8 cellular contexts compared by ENCODE assay signal in genomic region chr16:29816694-29817441, GRCh38. TPM values are rescaled to one million over a fixed set of nuclear protein-coding genes. Genes with fewer than 3 reads are reported as not detected.
A peak's percentile ranks its signal among the peaks of the same experiment; 100 is the strongest.
DNase-seq lines count a peak whose midpoint lies in the region; ATAC-seq and TF ChIP-seq lines count a peak whose summit lies in the region.

No MANE protein-coding gene starts in this region.

- TF ChIP-seq POLR2A in upper lobe of left lung (IDR thresholded peaks at IDR 0.05): no peak

- 3 to 4% methylated on average over 30 to 37 of the region's 37 CpGs for WGBS in upper lobe of left lung, 2 donors

- H3K9ac ChIP-seq in muscle layer of colon (ENCODE audit: low read length): peak overlapping the region; percentile 74

- H3K27me3 ChIP-seq in muscle layer of colon (ENCODE audit: control insufficient read depth in 1 of 2, insufficient read depth in 2 of 2, low read length in 2 of 2) (no peaks in the 10 kb centered on the region), upper lobe of left lung (peaks cover 0 to 4% (median 0%) of the 10 kb centered on the region in 4 donors)

- H3K4me3 ChIP-seq in epithelial cell of esophagus (ENCODE audit: low read length) (peak overlapping the region; percentile 93), muscle layer of colon (ENCODE audit: low read depth in 1 of 2, low read length in 2 of 2) (peak overlapping the region; percentile 73 to 77), upper lobe of left lung (peak overlapping the region; percentile 70 to 79 (median 76))

- ATAC-seq in HG02610 (IDR thresholded peaks at IDR 0.05; ENCODE audit: unreplicated experiment) (peak; percentile 6), upper lobe of left lung (ENCODE audit: low FRiP score in 2 of 2) (peak; percentile 53 to 65)

- no peak for TF ChIP-seq CTCF in epithelial cell of esophagus (IDR thresholded peaks at IDR 0.05; ENCODE audit: insufficient read depth, low read depth, low read length, missing control alignments)
- TF ChIP-seq CTCF in upper lobe of left lung (IDR thresholded peaks at IDR 0.05): no peak

- H3K27ac ChIP-seq in muscle layer of colon (ENCODE audit: low read depth, low read length) (peak overlapping the region; percentile 97), upper lobe of left lung (peak overlapping the region; percentile 80 to 96 (median 90))

- DNase-seq in NCI-H524 (lab: John Stamatoyannopoulos, UW): peak; percentile 71 to 76
- no peak for DNase-seq in NCI-H524 treated with DMSO at 0.1 percent for 48 hours (lab: John Stamatoyannopoulos, UW)
- DNase-seq in NCI-H2171 treated with DMSO at 0.1 percent for 48 hours (lab: John Stamatoyannopoulos, UW): peak; percentile 80
- peak; percentile 76 to 81 for DNase-seq in activated CD4-positive, alpha-beta T cell treated with anti-CD3 and anti-CD28 coated beads, Interleukin-2, amount 50 U/mL, for 48 hours
- DNase-seq in epithelial cell of esophagus (ENCODE audit: low read depth): peak; percentile 55
- peak; percentile 77 to 89 for DNase-seq in upper lobe of left lung

- peaks cover 60% of the 10 kb centered on the region for H3K4me1 ChIP-seq in muscle layer of colon (ENCODE audit: insufficient read depth, low read length)
- peaks cover 51 to 77% (median 59%) of the 10 kb centered on the region in 4 donors for H3K4me1 ChIP-seq in upper lobe of left lung

- H3K36me3 ChIP-seq in muscle layer of colon (ENCODE audit: insufficient read depth, low read length) (peaks cover 19% of the 10 kb centered on the region), upper lobe of left lung (peaks cover 0 to 15% (median 5%) of the 10 kb centered on the region in 4 donors)

- H3K9me3 ChIP-seq in muscle layer of colon (ENCODE audit: low read length) (no peaks in the 10 kb centered on the region), upper lobe of left lung (no peaks in the 10 kb centered on the region)

- no peak for TF ChIP-seq EP300 in upper lobe of left lung (IDR thresholded peaks at IDR 0.05)

RNA-seq across cellular contexts. Expression of gene PAGR1, which starts 0.9 kb away (rescaled TPM):
- total RNA-seq in upper lobe of left lung: 10 to 100 TPM; 22.6 to 49.5 (median 34.6) TPM

RNA-seq across cellular contexts. Expression of gene MVP, which starts 3.4 kb away (rescaled TPM):
- 100 to 1,000 TPM; 260 to 411 (median 312) TPM for total RNA-seq in upper lobe of left lung

RNA-seq across cellular contexts. Expression of gene PRRT2, which starts 4.9 kb away (rescaled TPM):
- 10 to 100 TPM in 2 of 6 donors, 1 to 10 TPM in 4; 1.4 to 13.6 (median 2.5) TPM for total RNA-seq in upper lobe of left lung

RNA-seq across cellular contexts. Expression of gene MAZ, which starts 10.5 kb away (rescaled TPM):
- total RNA-seq in upper lobe of left lung: 100 to 1,000 TPM in 5 of 6 donors, 10 to 100 TPM in 1; 83.7 to 232 (median 165) TPM

RNA-seq across cellular contexts. Expression of gene KIF22, which starts 26.3 kb away (rescaled TPM):
- total RNA-seq in upper lobe of left lung: 10 to 100 TPM in 5 of 6 donors, 1 to 10 TPM in 1; 9.1 to 43.5 (median 26.6) TPM
